ENCODE assay signal across 15 cellular contexts in the genomic region with DNA sequence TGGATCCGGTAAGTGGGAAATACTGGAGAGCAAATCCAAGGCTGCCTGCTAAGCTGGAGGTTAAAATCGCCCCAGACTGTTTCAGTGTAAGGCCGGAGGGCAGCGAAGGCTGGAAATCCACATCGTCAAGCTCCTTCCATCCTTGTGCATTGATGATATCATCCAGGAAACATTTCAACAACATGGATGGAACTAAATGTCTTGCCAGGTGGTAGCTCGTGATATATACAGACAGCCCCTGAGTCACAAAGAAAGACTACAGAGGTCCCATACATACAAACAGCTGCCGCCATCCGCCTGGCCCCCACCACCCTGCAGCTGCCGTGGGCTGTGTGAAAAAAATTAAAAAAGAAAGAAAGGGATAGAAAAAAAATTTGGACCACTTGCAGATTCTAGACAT.
A peak's percentile ranks its signal among the peaks of the same experiment; 100 is the strongest.
DNase-seq lines count a peak whose midpoint lies in the region; ATAC-seq and TF ChIP-seq lines count a peak whose summit lies in the region.
"Had no signal": no experiment of that assay in that cellular context is flagged by ENCODE, and none has a peak within 500 bp of the region (broad histone marks: within the 10 kb centered on the region; RNA-seq: fewer than 3 reads in every experiment).

No MANE protein-coding gene starts in this region.

- in situ Hi-C loops in transverse colon (cut with MboI; ENCODE audit: low pct_ligation_motif_present in 1 of 4, low pct_unique_long_range_greater_than_20kb in 1 of 4, low sequenced_read_pairs in 3 of 4) = no loop called here
- in situ Hi-C loops in mammary epithelial cell (cut with MboI; ENCODE audit: low sequenced_read_pairs in 2 of 2) = no loop called here

- H3K4me3 Mint-ChIP-seq in activated T-cell treated with anti-CD3 and anti-CD28 coated beads, Interleukin-2, amount 50 U/mL, for 72 hours = no peak overlapping the region
- H3K4me3 Mint-ChIP-seq in chondrocyte (ENCODE audit: unreplicated experiment) = peak overlapping the region; percentile 46
- H3K4me3 Mint-ChIP-seq in activated naive CD8-positive, alpha-beta T cell treated with anti-CD3 and anti-CD28 coated beads for 36 hours = no peak overlapping the region
- H3K4me3 Mint-ChIP-seq: activated CD4-positive, alpha-beta T cell treated with anti-CD3 and anti-CD28 coated beads, Interleukin-2, amount 10 ng/mL, durations not matched to agents 24 days and 14 days had no signal

- no peak for ATAC-seq in activated T-cell treated with anti-CD3 and anti-CD28 coated beads, Interleukin-2, amount 50 U/mL, for 72 hours (replicated peaks in 1 of 2)
- ATAC-seq: HepG2 had no signal

- H2BK12ac ChIP-seq in mesenchymal stem cell (ENCODE audit: low read length in 2 of 2) = no peak overlapping the region

- H3K79me2 ChIP-seq in mammary epithelial cell (ENCODE audit: insufficient read depth, low read length) = no peaks in the 10 kb centered on the region

- H3K9ac ChIP-seq in mesenchymal stem cell (ENCODE audit: low read length) (peak overlapping the region; percentile 49), mammary epithelial cell (ENCODE audit: insufficient read depth, low read length) (no peak overlapping the region)

- H3K4me1 Mint-ChIP-seq in activated T-cell treated with anti-CD3 and anti-CD28 coated beads, Interleukin-2, amount 50 U/mL, for 72 hours (ENCODE audit: low read depth) = peaks cover 33% of the 10 kb centered on the region
- H3K4me1 Mint-ChIP-seq in chondrocyte (ENCODE audit: low read depth) = peaks cover 28% of the 10 kb centered on the region
- H3K4me1 Mint-ChIP-seq in activated naive CD8-positive, alpha-beta T cell treated with anti-CD3 and anti-CD28 coated beads for 36 hours = peaks cover 15% of the 10 kb centered on the region

- H2BK15ac ChIP-seq in mesenchymal stem cell (ENCODE audit: low read depth, poor library complexity, severe bottlenecking) = no peak overlapping the region

- CTCF ChIA-PET in mammary epithelial cell (lab: Charles Lee; ENCODE audit: low non-redundant PET) = no interaction called here

- peak; percentile 76 for TF ChIP-seq EP300 in transverse colon (IDR thresholded peaks at IDR 0.05; ENCODE audit: low read depth)

- H3K9me3 ChIP-seq in mesenchymal stem cell (ENCODE audit: control insufficient read depth, low read length) (no peaks in the 10 kb centered on the region), transverse colon (no peaks in the 10 kb centered on the region), mammary epithelial cell (replicated peaks; ENCODE audit: insufficient read depth, low read length) (no peaks in the 10 kb centered on the region)

- peak overlapping the region in 1 of 2 experiments; percentile 22 for H3K18ac ChIP-seq in mesenchymal stem cell (ENCODE audit: low read depth in 1 of 2, low read length in 2 of 2)

- H3K27me3 ChIP-seq in mesenchymal stem cell (ENCODE audit: control insufficient read depth in 1 of 2, insufficient read depth in 1 of 2, low read length in 2 of 2) = no peaks in the 10 kb centered on the region
- H3K27me3 ChIP-seq in transverse colon = no peaks in the 10 kb centered on the region
- peaks cover 6% of the 10 kb centered on the region for H3K27me3 ChIP-seq in mammary epithelial cell (ENCODE audit: insufficient read depth, low read length)

- H2BK120ac ChIP-seq in mesenchymal stem cell (ENCODE audit: low read depth, low read length) = no peak overlapping the region

- no peak overlapping the region for H3K4me3 ChIP-seq in mesenchymal stem cell (ENCODE audit: insufficient read depth in 1 of 2, low read depth in 1 of 2, low read length in 2 of 2)
- no peak overlapping the region for H3K4me3 ChIP-seq in transverse colon
- no peak overlapping the region for H3K4me3 ChIP-seq in mammary epithelial cell (replicated peaks in 1 of 3; ENCODE audit: insufficient read depth in 1 of 3, low read depth in 2 of 3, low read length in 3 of 3)

- peak overlapping the region; percentile 67 for H3K4me2 ChIP-seq in mesenchymal stem cell (ENCODE audit: low read length, poor library complexity, severe bottlenecking)
- H3K4me2 ChIP-seq in mammary epithelial cell (ENCODE audit: insufficient read depth, low read depth, low read length) = no peak overlapping the region

- H3K23ac ChIP-seq in mesenchymal stem cell (ENCODE audit: low read length in 2 of 2) = no peak overlapping the region

- intact Hi-C loops in transverse colon (cut with DNase I; ENCODE audit: low total_unique reads) (no loop called here), mammary epithelial cell (cut with micrococcal nuclease) (no loop called here)

- H2BK5ac ChIP-seq in mesenchymal stem cell (ENCODE audit: low read depth, low read length, poor library complexity, severe bottlenecking) = no peak overlapping the region

- WGBS in mesenchymal stem cell = 35% methylated on average over 8 of the region's 9 CpGs
- 20 to 71% methylated on average over 2 to 9 of the region's 9 CpGs for WGBS in transverse colon (ENCODE audit: low coverage in 1 of 2), 2 donors
- 67% methylated on average over 9 of the region's 9 CpGs for WGBS in mammary epithelial cell (ENCODE audit: low coverage, missing lambda C conversion rate)

- H3K27ac ChIP-seq in mesenchymal stem cell (ENCODE audit: low read length, poor library complexity, severe bottlenecking) = peak overlapping the region; percentile 12
- peak overlapping the region; percentile 4 to 54 (median 34) for H3K27ac ChIP-seq in transverse colon
- H3K27ac ChIP-seq in mammary epithelial cell (ENCODE audit: insufficient read depth, low read depth, low read length) = no peak overlapping the region

- no peak overlapping the region for H3K4ac ChIP-seq in mesenchymal stem cell (ENCODE audit: low read depth in 1 of 2, low read length in 2 of 2)

- dilution Hi-C loops in mammary epithelial cell (cut with HindIII; ENCODE audit: low sequenced_read_pairs) = no loop called here

- peak overlapping the region; percentile 6 for H2AFZ ChIP-seq in mesenchymal stem cell (ENCODE audit: low read depth, low read length)
- H2AFZ ChIP-seq in mammary epithelial cell (ENCODE audit: low read depth, low read length) = no peak overlapping the region

- H2AK5ac ChIP-seq in mesenchymal stem cell (ENCODE audit: low read length, severe bottlenecking) = no peak overlapping the region

- no peak overlapping the region for H4K91ac ChIP-seq in mesenchymal stem cell (ENCODE audit: low read length)

- H3K14ac ChIP-seq in mesenchymal stem cell (ENCODE audit: low read length in 2 of 2) = no peak overlapping the region

- H3K27me3 Mint-ChIP-seq in activated T-cell treated with anti-CD3 and anti-CD28 coated beads, Interleukin-2, amount 50 U/mL, for 72 hours (ENCODE audit: low read depth) = peaks cover 18% of the 10 kb centered on the region
- H3K27me3 Mint-ChIP-seq in chondrocyte (ENCODE audit: low read depth) = no peaks in the 10 kb centered on the region
- peaks cover 20% of the 10 kb centered on the region for H3K27me3 Mint-ChIP-seq in activated naive CD8-positive, alpha-beta T cell treated with anti-CD3 and anti-CD28 coated beads for 36 hours
- H3K27me3 Mint-ChIP-seq: activated CD4-positive, alpha-beta T cell treated with anti-CD3 and anti-CD28 coated beads, Interleukin-2, amount 10 ng/mL, durations not matched to agents 24 days and 14 days had no signal

- H3K4me1 ChIP-seq in mesenchymal stem cell (ENCODE audit: control insufficient read depth, insufficient read depth, low read depth, low read length) = peaks cover 7% of the 10 kb centered on the region
- peaks cover 0 to 29% (median 10%) of the 10 kb centered on the region in 4 donors for H3K4me1 ChIP-seq in transverse colon
- H3K4me1 ChIP-seq in mammary epithelial cell (ENCODE audit: insufficient read depth, low read length) = no peaks in the 10 kb centered on the region

- TF ChIP-seq CTCF in chondrocyte (IDR thresholded peaks at IDR 0.05) = no peak
- TF ChIP-seq CTCF in transverse colon (IDR thresholded peaks at IDR 0.05) = no peak
- TF ChIP-seq CTCF in mammary epithelial cell (conservative IDR thresholded peaks at IDR 0.05 in 1 of 2, IDR thresholded peaks at IDR 0.05 in 1 of 2; ENCODE audit: extremely low read depth in 1 of 2, insufficient read depth in 1 of 2, low read depth in 1 of 2, low read length in 2 of 2) = no peak

- TF ChIP-seq POLR2A in transverse colon (IDR thresholded peaks at IDR 0.05) = no peak

- no peak overlapping the region for H4K8ac ChIP-seq in mesenchymal stem cell (ENCODE audit: low read length)

- H3K36me3 ChIP-seq in mesenchymal stem cell (ENCODE audit: control insufficient read depth in 1 of 2, insufficient read depth in 2 of 2, low read depth in 1 of 2, low read length in 2 of 2) (no peaks in the 10 kb centered on the region), transverse colon (no peaks in the 10 kb centered on the region), mammary epithelial cell (ENCODE audit: insufficient read depth, low read length) (no peaks in the 10 kb centered on the region)

- no peaks in the 10 kb centered on the region for H4K20me1 ChIP-seq in mammary epithelial cell (ENCODE audit: insufficient read depth, low read length)

- peaks cover 0 to 3% of the 10 kb centered on the region in 2 donors for H3K36me3 Mint-ChIP-seq in activated T-cell treated with anti-CD3 and anti-CD28 coated beads, Interleukin-2, amount 50 U/mL, for 72 hours (ENCODE audit: insufficient read depth in 2 of 2)
- no peaks in the 10 kb centered on the region for H3K36me3 Mint-ChIP-seq in chondrocyte (ENCODE audit: low read depth)
- H3K36me3 Mint-ChIP-seq in activated naive CD8-positive, alpha-beta T cell treated with anti-CD3 and anti-CD28 coated beads for 36 hours = no peaks in the 10 kb centered on the region

- no TSS peak for BruUV-seq in mammary epithelial cell (replicated peaks; lab: Mats Ljungman, UMichigan)

- no peaks in the 10 kb centered on the region for H3K79me1 ChIP-seq in mesenchymal stem cell (replicated peaks; ENCODE audit: low read length, poor library complexity, severe bottlenecking)

- H3K27ac Mint-ChIP-seq in activated T-cell treated with anti-CD3 and anti-CD28 coated beads, Interleukin-2, amount 50 U/mL, for 72 hours = peak overlapping the region; percentile 12
- H3K27ac Mint-ChIP-seq in chondrocyte (ENCODE audit: unreplicated experiment) = peak overlapping the region; percentile 64
- H3K27ac Mint-ChIP-seq in activated naive CD8-positive, alpha-beta T cell treated with anti-CD3 and anti-CD28 coated beads for 36 hours = no peak overlapping the region
- H3K27ac Mint-ChIP-seq: activated CD4-positive, alpha-beta T cell treated with anti-CD3 and anti-CD28 coated beads, Interleukin-2, amount 10 ng/mL, durations not matched to agents 24 days and 14 days had no signal

- no peak for DNase-seq in activated T-cell treated with anti-CD3 and anti-CD28 coated beads, Interleukin-2, amount 50 U/mL, for 72 hours
- no peak for DNase-seq in activated T-cell treated with anti-CD3 and anti-CD28 coated beads, Interleukin-2, amount 50 U/mL, for 48 hours
- no peak for DNase-seq in chondrocyte (ENCODE audit: low spot score)
- DNase-seq in mesenchymal stem cell = peak; percentile 92
- no peak for DNase-seq in transverse colon
- no peak for DNase-seq in mammary epithelial cell
- no peak for DNase-seq in activated naive CD8-positive, alpha-beta T cell treated with anti-CD3 and anti-CD28 coated beads for 36 hours
- DNase-seq in AG20443 (ENCODE audit: low spot score) = no peak
- DNase-seq: activated CD4-positive, alpha-beta T cell treated with anti-CD3 and anti-CD28 coated beads, Interleukin-2, amount 10 ng/mL, durations not matched to agents 24 days and 14 days; activated gamma-delta T cell treated with Interleukin-2 at 50 U/mL for 16 hours; DMS153; left cardiac atrium; NCI-H2029 treated with DMSO at 0.1 percent for 48 hours; SW 1271 had no signal

- no peaks in the 10 kb centered on the region for H3K9me3 Mint-ChIP-seq in activated T-cell treated with anti-CD3 and anti-CD28 coated beads, Interleukin-2, amount 50 U/mL, for 72 hours
- no peaks in the 10 kb centered on the region for H3K9me3 Mint-ChIP-seq in chondrocyte (ENCODE audit: low read depth)
- H3K9me3 Mint-ChIP-seq in activated naive CD8-positive, alpha-beta T cell treated with anti-CD3 and anti-CD28 coated beads for 36 hours = peaks cover under 1% of the 10 kb centered on the region
- H3K9me3 Mint-ChIP-seq: activated CD4-positive, alpha-beta T cell treated with anti-CD3 and anti-CD28 coated beads, Interleukin-2, amount 10 ng/mL, durations not matched to agents 24 days and 14 days had no signal
